ENCODE assay signal across 8 cellular contexts in the genomic region with DNA sequence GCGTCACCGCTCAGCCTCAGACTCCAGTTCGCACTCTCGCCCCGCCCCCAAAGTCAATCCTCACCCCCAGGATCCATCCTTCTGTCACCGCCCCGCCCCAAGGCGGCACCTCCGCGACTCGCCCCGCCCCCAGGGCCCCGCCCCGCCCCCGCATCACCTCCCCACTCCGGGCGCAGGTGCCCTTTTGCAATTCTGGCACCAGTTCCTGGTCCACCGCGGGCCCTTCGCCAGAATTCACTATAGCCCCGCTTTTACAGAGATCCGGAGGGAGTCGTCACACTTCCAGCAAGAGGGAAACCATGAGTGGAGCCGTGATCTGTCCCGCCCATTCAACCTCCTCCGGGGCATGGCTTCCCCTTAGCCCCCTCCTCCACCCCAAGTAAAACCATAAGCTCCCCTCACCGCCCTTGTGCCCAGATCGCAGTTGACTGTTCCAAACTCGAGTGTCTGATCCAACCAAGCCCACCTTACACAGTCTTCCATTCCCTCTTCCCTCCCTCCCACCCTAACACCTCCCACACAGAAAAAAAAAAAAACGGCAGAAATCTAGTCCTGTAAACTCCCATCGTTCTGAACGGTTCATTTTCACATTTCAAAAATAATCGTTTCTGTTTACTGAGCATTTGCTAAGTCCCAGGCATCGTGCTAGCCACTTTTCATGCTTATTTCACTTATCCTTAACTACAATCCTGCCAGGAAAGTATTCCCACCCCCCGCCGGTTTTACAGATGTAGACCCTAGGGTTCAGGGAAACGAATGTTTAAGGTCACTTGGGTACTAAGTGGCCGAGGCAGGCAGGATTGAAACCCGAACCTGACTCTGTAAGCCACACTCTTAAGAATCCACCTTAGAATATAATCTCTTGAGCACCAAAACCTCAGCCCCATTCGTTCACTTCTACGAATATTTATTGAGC. TPM values are rescaled to one million over a fixed set of nuclear protein-coding genes. Genes with fewer than 3 reads are reported as not detected.
A peak's percentile ranks its signal among the peaks of the same experiment; 100 is the strongest.
DNase-seq lines count a peak whose midpoint lies in the region; ATAC-seq and TF ChIP-seq lines count a peak whose summit lies in the region.

No MANE protein-coding gene starts in this region.

- no peak for TF ChIP-seq CTCF in AG10803 (conservative IDR thresholded peaks at IDR 0.05; ENCODE audit: low read length)
- no peak for TF ChIP-seq CTCF in choroid plexus epithelial cell (conservative IDR thresholded peaks at IDR 0.05; ENCODE audit: low read depth, low read length)
- TF ChIP-seq CTCF in lower leg skin (IDR thresholded peaks at IDR 0.05), result no peak

- DNase-seq in AG10803 (ENCODE audit: low read depth) (no peak), SHP77 treated with DMSO at 0.1 percent for 48 hours (lab: John Stamatoyannopoulos, UW) (peak; percentile 39), choroid plexus epithelial cell (ENCODE audit: low read depth) (no peak), lower leg skin (ENCODE audit: low spot score in 2 of 2) (peak; percentile 39 to 100), stromal cell of bone marrow (ENCODE audit: low read depth) (peak; percentile 96), amniotic stem cell (lab: John Stamatoyannopoulos, UW) (no peak)

- intact Hi-C loops in lower leg skin (cut with DNase I; ENCODE audit: low total_unique reads), result loop anchor here (5.0 kb wide), 1 partner anchor 232 kb away; a partner anchor contains a TSS

- ATAC-seq in GM18861 (IDR thresholded peaks at IDR 0.05; ENCODE audit: unreplicated experiment) (peak; percentile 20), HG03135 (IDR thresholded peaks at IDR 0.05; ENCODE audit: unreplicated experiment) (peak; percentile 42)

- H3K4me3 ChIP-seq in AG10803 (ENCODE audit: low read length) (peak overlapping the region; percentile 83), choroid plexus epithelial cell (ENCODE audit: low read depth, low read length) (peak overlapping the region; percentile 74), lower leg skin (ENCODE audit: low read depth, poor library complexity, severe bottlenecking) (no peak overlapping the region)

- no peak for TF ChIP-seq POLR2A in lower leg skin (IDR thresholded peaks at IDR 0.05)

- WGBS in lower leg skin, 2 donors, result 1 to 4% methylated on average over 34 to 40 of the region's 41 CpGs

RNA-seq across cellular contexts. Expression of a gene that starts 1.3 kb away (rescaled TPM):
- 1 to 10 TPM; 4.9 to 8.5 (median 6.5) TPM for total RNA-seq in lower leg skin

RNA-seq across cellular contexts. Expression of a gene that starts 1.3 kb away (rescaled TPM):
- 10 to 100 TPM; 14.3 to 20.0 (median 19.7) TPM for total RNA-seq in lower leg skin

RNA-seq across cellular contexts. Expression of a gene that starts 49.4 kb away (rescaled TPM):
- under 1 TPM in 1 of 4 donors, not detected in 3; 0.49 TPM for total RNA-seq in lower leg skin

RNA-seq across cellular contexts. Expression of a gene that starts 59.5 kb away (rescaled TPM):
- under 1 TPM in 1 of 4 donors, not detected in 3; 0.54 TPM for total RNA-seq in lower leg skin

Comparison
In these comparisons a context has a peak if more than half of its experiments do, and no peak if none do; other contexts are left out.
1. DNase-seq: peak in SHP77 treated with DMSO at 0.1 percent for 48 hours (single experiment), lower leg skin (2 of 2) and stromal cell of bone marrow (single experiment); none in AG10803 (single experiment), choroid plexus epithelial cell (single experiment) and amniotic stem cell (single experiment).